ENCODE assay signal across 1 cellular context in genomic region chr9:123257276-123257675, GRCh38.
TF ChIP-seq lines count a peak whose summit lies in the region.

No MANE protein-coding gene starts in this region.

TF ChIP-seq in WTC11, 78 proteins besides CTCF, POLR2A, EP300 and RAD21 (continued from another document):
- no peak for TF ChIP-seq PREB (CRISPR knock-in tag; IDR thresholded peaks at IDR 0.05; ENCODE audit: borderline replicate concordance)
- TF ChIP-seq ZNF317 (CRISPR knock-in tag; IDR thresholded peaks at IDR 0.05; ENCODE audit: borderline replicate concordance, low read depth), result no peak
- TF ChIP-seq ZNF121 (CRISPR knock-in tag; IDR thresholded peaks at IDR 0.05), result no peak
